30 cellular contexts compared by ENCODE assay signal in the genomic region with DNA sequence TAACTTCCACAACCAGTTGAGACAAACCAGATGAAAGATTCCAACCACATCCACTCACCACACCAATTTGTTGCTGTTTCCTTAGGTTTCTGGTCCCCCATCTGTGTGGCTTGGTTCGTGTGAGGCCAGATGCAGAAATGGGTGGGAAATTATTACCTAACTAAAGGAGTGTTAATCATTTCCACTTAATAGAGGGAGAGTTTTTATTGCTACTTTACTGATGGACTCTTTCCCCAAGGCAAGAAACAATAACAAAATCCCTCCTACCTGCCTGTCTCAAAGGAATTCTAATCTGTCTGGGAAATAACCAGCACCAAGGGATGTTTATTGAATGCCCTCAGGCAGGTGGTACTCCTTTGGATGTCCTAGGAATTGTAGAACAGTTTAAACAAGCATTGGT.
DNase-seq lines count a peak whose midpoint lies in the region; ATAC-seq, FAIRE-seq and TF ChIP-seq lines count a peak whose summit lies in the region.
"Had no signal": no experiment of that assay in that cellular context is flagged by ENCODE, and none has a peak within 500 bp of the region (broad histone marks: within the 10 kb centered on the region; RNA-seq: fewer than 3 reads in every experiment).

No MANE protein-coding gene starts in this region.

- TF ChIP-seq CTCF in HCT116 (IDR thresholded peaks at IDR 0.05 in 2 of 3, conservative IDR thresholded peaks at IDR 0.05 in 1 of 3; ENCODE audit: borderline replicate concordance in 1 of 3, insufficient read depth in 1 of 3, low read depth in 2 of 3, low read length in 2 of 3) (no peak), astrocyte (IDR thresholded peaks at IDR 0.05; ENCODE audit: insufficient read depth, low read depth, low read length) (no peak), smooth muscle cell (IDR thresholded peaks at IDR 0.05; ENCODE audit: borderline replicate concordance, insufficient read depth, poor library complexity, severe bottlenecking) (no peak)

- BruUV-seq in HCT116 (replicated peaks; lab: Mats Ljungman, UMichigan), result no TSS peak

- FAIRE-seq in astrocyte (lab: Jason Lieb, UNC), result no peak
- FAIRE-seq: D721Med, kidney, TTC549 had no signal

- DNase-seq in HCT116 (ENCODE audit: low read depth, low spot score) (no peak), astrocyte (ENCODE audit: low read depth) (no peak), left kidney (ENCODE audit: low read depth, low spot score) (peak; percentile 69), smooth muscle cell (lab: John Stamatoyannopoulos, UW; ENCODE audit: unreplicated experiment) (no peak), germinal center (ENCODE audit: low spot score) (no peak)
- DNase-seq in stimulated activated CD4-positive, alpha-beta T cell treated with anti-CD3 and anti-CD28 coated beads, Interleukin-2, amount 100 ng/mL, for 48 hours, result no peak
- DNase-seq: activated CD8-positive, alpha-beta memory T cell treated with anti-CD3 and anti-CD28 coated beads, Interleukin-2, amount 10 ng/mL, durations not matched to agents 7 days and 5 days; activated T-cell treated with anti-CD3 and anti-CD28 coated beads, Interleukin-2, amount 50 U/mL, for 48 hours; colonic mucosa; effector CD8-positive, alpha-beta T cell; heart left ventricle; kidney; NCI-H146; NCI-H226; NCI-H526 treated with DMSO at 0.1 percent for 48 hours; right lobe of liver; Right ventricle myocardium superior; stimulated activated CD4-positive, alpha-beta T cell treated with anti-CD3 and anti-CD28 coated beads, Interleukin-12 subunit alpha, Interleukin-12 subunit beta, amount 100 ng/mL, for 4 hours; stimulated activated CD4-positive, alpha-beta T cell treated with anti-CD3 and anti-CD28 coated beads, Interleukin-4, amount 100 ng/mL, for 1 hour; T-helper 17 cell had no signal

- H3K4me2 ChIP-seq in HCT116 (ENCODE audit: low read length) (peak overlapping the region; percentile 49), astrocyte (ENCODE audit: low read length) (no peak overlapping the region), smooth muscle cell (peak overlapping the region; percentile 52)
- H3K4me2 ChIP-seq: neural progenitor cell had no signal

- peaks cover 9 to 14% of the 10 kb centered on the region in 2 experiments; a peak in 3 of 4 replicates for H3K4me1 ChIP-seq in HCT116 (ENCODE audit: control insufficient read depth in 1 of 2, insufficient read depth in 2 of 2, low read length in 2 of 2)
- no peaks in the 10 kb centered on the region for H3K4me1 ChIP-seq in astrocyte (ENCODE audit: insufficient read depth, low read length)
- H3K4me1 ChIP-seq in smooth muscle cell (ENCODE audit: low read depth), result peaks cover 15% of the 10 kb centered on the region
- H3K4me1 ChIP-seq: ascending aorta, colonic mucosa, heart left ventricle, parathyroid adenoma, right lobe of liver, tibial nerve had no signal

- intact Hi-C loops in HCT116 (cut with micrococcal nuclease), result no loop called here

- no peaks in the 10 kb centered on the region for H4K20me1 ChIP-seq in HCT116 (ENCODE audit: insufficient read depth)
- H4K20me1 ChIP-seq in astrocyte (ENCODE audit: insufficient read depth, low read length), result no peaks in the 10 kb centered on the region
- no peaks in the 10 kb centered on the region for H4K20me1 ChIP-seq in smooth muscle cell (ENCODE audit: low read depth)

- H3K36me3 ChIP-seq in HCT116 (ENCODE audit: control insufficient read depth in 1 of 2, insufficient read depth in 2 of 2, low read length in 2 of 2) (no peaks in the 10 kb centered on the region), astrocyte (ENCODE audit: insufficient read depth, low read length) (no peaks in the 10 kb centered on the region), smooth muscle cell (ENCODE audit: low read depth) (no peaks in the 10 kb centered on the region)
- H3K36me3 ChIP-seq: ascending aorta, colonic mucosa, heart left ventricle, neural progenitor cell, right lobe of liver, tibial nerve had no signal

- no peak for ATAC-seq in HCT116
- ATAC-seq in HG02870 (IDR thresholded peaks at IDR 0.05; ENCODE audit: unreplicated experiment), result no peak
- ATAC-seq: activated CD8-positive, alpha-beta memory T cell treated with anti-CD3 and anti-CD28 coated beads, Interleukin-2, amount 10 ng/mL, durations not matched to agents 7 days and 5 days; heart left ventricle; right lobe of liver; SK-N-SH treated with all-trans-retinoic acid at 6 μM for 48 hours; T-helper 17 cell had no signal

- peak overlapping the region; percentile 87 for H3K27ac Mint-ChIP-seq in astrocyte (ENCODE audit: unreplicated experiment)
- H3K27ac Mint-ChIP-seq: activated CD8-positive, alpha-beta memory T cell treated with anti-CD3 and anti-CD28 coated beads, Interleukin-2, amount 10 ng/mL, durations not matched to agents 7 days and 5 days; neural progenitor cell; T-helper 17 cell had no signal

- H2AFZ ChIP-seq in HCT116 (ENCODE audit: low read depth, low read length, poor library complexity, severe bottlenecking) (peak overlapping the region; percentile 19), astrocyte (ENCODE audit: low read depth, low read length) (no peak overlapping the region), smooth muscle cell (ENCODE audit: low read depth) (no peak overlapping the region)
- H2AFZ ChIP-seq: parathyroid adenoma had no signal

- H3K9me3 Mint-ChIP-seq in astrocyte (ENCODE audit: unreplicated experiment), result no peaks in the 10 kb centered on the region
- H3K9me3 Mint-ChIP-seq: neural progenitor cell had no signal

- WGBS in smooth muscle cell (ENCODE audit: low lambda C conversion rate), result 36% methylated on average over 1 of the region's 1 CpG

- H3K36me3 Mint-ChIP-seq in astrocyte (ENCODE audit: low read depth, unreplicated experiment), result peaks cover 1% of the 10 kb centered on the region
- H3K36me3 Mint-ChIP-seq: activated CD8-positive, alpha-beta memory T cell treated with anti-CD3 and anti-CD28 coated beads, Interleukin-2, amount 10 ng/mL, durations not matched to agents 7 days and 5 days; neural progenitor cell had no signal

- peaks cover 23% of the 10 kb centered on the region for H3K4me1 Mint-ChIP-seq in astrocyte (ENCODE audit: low read depth, unreplicated experiment)
- H3K4me1 Mint-ChIP-seq: activated CD8-positive, alpha-beta memory T cell treated with anti-CD3 and anti-CD28 coated beads, Interleukin-2, amount 10 ng/mL, durations not matched to agents 7 days and 5 days; T-helper 17 cell had no signal

- H3K4me3 Mint-ChIP-seq in astrocyte (ENCODE audit: unreplicated experiment), result no peak overlapping the region
- H3K4me3 Mint-ChIP-seq: activated CD8-positive, alpha-beta memory T cell treated with anti-CD3 and anti-CD28 coated beads, Interleukin-2, amount 10 ng/mL, durations not matched to agents 7 days and 5 days; neural progenitor cell; T-helper 17 cell had no signal

- H3K9me3 ChIP-seq in HCT116 (ENCODE audit: control insufficient read depth in 1 of 2, insufficient read depth in 1 of 2, low read depth in 1 of 2, low read length in 2 of 2) (no peaks in the 10 kb centered on the region), astrocyte (ENCODE audit: insufficient read depth, low read depth, low read length) (no peaks in the 10 kb centered on the region), smooth muscle cell (replicated peaks; ENCODE audit: low read depth) (no peaks in the 10 kb centered on the region)
- H3K9me3 ChIP-seq: ascending aorta, colonic mucosa, heart left ventricle, right lobe of liver, tibial nerve had no signal

- POLR2A ChIA-PET in HCT116 (lab: Charles Lee), result no interaction called here

- no peak overlapping the region for H3K9ac ChIP-seq in HCT116 (ENCODE audit: low read length)
- no peak overlapping the region for H3K9ac ChIP-seq in astrocyte (ENCODE audit: low read length)
- H3K9ac ChIP-seq in smooth muscle cell (ENCODE audit: low read depth), result no peak overlapping the region
- H3K9ac ChIP-seq: neural progenitor cell, parathyroid adenoma had no signal

- no peak for TF ChIP-seq POLR2A in HCT116 (IDR thresholded peaks at IDR 0.05; ENCODE audit: borderline replicate concordance, extremely low read depth, insufficient read depth, insufficient read length)

- no peak overlapping the region for H3K4me3 ChIP-seq in HCT116 (replicated peaks in 1 of 2; ENCODE audit: low read depth in 1 of 2, low read length in 2 of 2)
- H3K4me3 ChIP-seq in astrocyte (ENCODE audit: insufficient read depth, low read depth, low read length), result no peak overlapping the region
- no peak overlapping the region for H3K4me3 ChIP-seq in smooth muscle cell
- H3K4me3 ChIP-seq: ascending aorta, colonic mucosa, heart left ventricle, lung, neural progenitor cell, right lobe of liver, tibial nerve had no signal

- no peaks in the 10 kb centered on the region for H3K79me2 ChIP-seq in HCT116 (ENCODE audit: insufficient read depth, low read length)
- H3K79me2 ChIP-seq in astrocyte (ENCODE audit: insufficient read depth, low read length), result no peaks in the 10 kb centered on the region
- H3K79me2 ChIP-seq in smooth muscle cell (ENCODE audit: low read depth), result no peaks in the 10 kb centered on the region
- H3K79me2 ChIP-seq: parathyroid adenoma had no signal

- no peaks in the 10 kb centered on the region for H3K27me3 ChIP-seq in HCT116 (ENCODE audit: insufficient read depth, low read length)
- H3K27me3 ChIP-seq in astrocyte (ENCODE audit: insufficient read depth, low read length), result no peaks in the 10 kb centered on the region
- no peaks in the 10 kb centered on the region for H3K27me3 ChIP-seq in smooth muscle cell (ENCODE audit: low read depth)
- H3K27me3 ChIP-seq: ascending aorta, colonic mucosa, heart left ventricle, neural progenitor cell, right lobe of liver, tibial nerve had no signal

- H3K27ac ChIP-seq in HCT116 (ENCODE audit: low read depth, low read length), result no peak overlapping the region
- H3K27ac ChIP-seq in astrocyte (ENCODE audit: low read depth, low read length), result no peak overlapping the region
- no peak overlapping the region for H3K27ac ChIP-seq in smooth muscle cell (ENCODE audit: low read depth)
- H3K27ac ChIP-seq: ascending aorta, colonic mucosa, heart left ventricle, HL-60, neural progenitor cell, parathyroid adenoma, right lobe of liver, tibial nerve had no signal

- H3K9me2 ChIP-seq in HCT116 (ENCODE audit: insufficient read depth), result no peaks in the 10 kb centered on the region

- no peaks in the 10 kb centered on the region for H3F3A ChIP-seq in smooth muscle cell (ENCODE audit: low read depth)

- CTCF ChIA-PET in HCT116 (lab: Charles Lee), result no interaction called here

- no peak for TF ChIP-seq RAD21 in HCT116 (IDR thresholded peaks at IDR 0.05; ENCODE audit: low read depth)

- no peaks in the 10 kb centered on the region for H3K27me3 Mint-ChIP-seq in astrocyte (ENCODE audit: low read depth, unreplicated experiment)
- H3K27me3 Mint-ChIP-seq: T-helper 17 cell had no signal

- RAD21 ChIA-PET in HCT116 (lab: Charles Lee; ENCODE audit: low non-redundant PET in 1 of 2, low total read pairs in 2 of 2, uncharacterized antibody in 2 of 2, unreplicated experiment in 2 of 2), result no interaction called here

TF ChIP-seq in HCT116, 20 proteins besides CTCF, POLR2A, EP300 and RAD21 (continues in another document):
- no peak for TF ChIP-seq CBX3 (IDR thresholded peaks at IDR 0.05; ENCODE audit: low read depth)
- no peak for TF ChIP-seq SP1 (IDR thresholded peaks at IDR 0.05; ENCODE audit: low read depth)
- TF ChIP-seq FOSL1 (IDR thresholded peaks at IDR 0.05; ENCODE audit: low read depth), result no peak
- no peak for TF ChIP-seq CEBPB (IDR thresholded peaks at IDR 0.05; ENCODE audit: low read depth)
- TF ChIP-seq EGR1 (IDR thresholded peaks at IDR 0.05; ENCODE audit: low read depth), result no peak
- TF ChIP-seq ZFX (IDR thresholded peaks at IDR 0.05), result no peak
- no peak for TF ChIP-seq EZH2phosphoT487 (IDR thresholded peaks at IDR 0.05; ENCODE audit: borderline replicate concordance)
